ENCODE assay signal across 27 cellular contexts in genomic region chr10:71473671-71474599, GRCh38.
DNase-seq lines count a peak whose midpoint lies in the region; ATAC-seq, FAIRE-seq and TF ChIP-seq lines count a peak whose summit lies in the region.
"Had no signal": no experiment of that assay in that cellular context is flagged by ENCODE, and none has a peak within 500 bp of the region (broad histone marks: within the 10 kb centered on the region; RNA-seq: fewer than 3 reads in every experiment).

No MANE protein-coding gene starts in this region.

- no peak for FAIRE-seq in small intestine (lab: Jason Lieb, UNC)

- H3K4me1 ChIP-seq in small intestine (ENCODE audit: control insufficient read depth in 2 of 2, insufficient read depth in 1 of 2, low read depth in 1 of 2, low read length in 1 of 2): peaks cover 0 to 1% of the 10 kb centered on the region in 2 donors

- no peak for TF ChIP-seq CTCF in GM13976 (IDR thresholded peaks at IDR 0.05; ENCODE audit: borderline replicate concordance, control extremely low read depth, extremely low read depth, insufficient read depth, missing control alignments)

- H3K9me3 ChIP-seq in small intestine (ENCODE audit: control insufficient read depth, low read depth): no peaks in the 10 kb centered on the region
- H3K9me3 ChIP-seq: left lung, neutrophil, suprapubic skin, upper lobe of right lung had no signal

- peak; percentile 12 for DNase-seq in NCI-H82 (lab: John Stamatoyannopoulos, UW)
- DNase-seq in NCI-H82 treated with DMSO at 0.1 percent for 48 hours (lab: John Stamatoyannopoulos, UW; ENCODE audit: unreplicated experiment): no peak
- peak; percentile 57 for DNase-seq in NCI-H69 (lab: John Stamatoyannopoulos, UW)
- DNase-seq in left ventricle myocardium superior: peak; percentile 80
- peak; percentile 73 for DNase-seq in small intestine
- DNase-seq in GM13976 (ENCODE audit: low spot score): no peak
- DNase-seq in NCI-H2029 treated with DMSO at 0.1 percent for 48 hours (lab: John Stamatoyannopoulos, UW): no peak
- DNase-seq in activated CD4-positive, CD25-positive, alpha-beta regulatory T cell (lab: John Stamatoyannopoulos, UW): no peak
- DNase-seq: 8988T; activated CD4-positive, alpha-beta T cell treated with anti-CD3 and anti-CD28 coated beads, Interleukin-2, amount 10 ng/mL, durations not matched to agents 24 days and 14 days; activated CD8-positive, alpha-beta memory T cell treated with anti-CD3 and anti-CD28 coated beads for 24 hours; activated effector memory CD4-positive, alpha-beta T cell treated with Interleukin-2 at 50 U/mL for 16 hours; CD8-positive, alpha-beta memory T cell; EL; HCEC 1CT; Kasumi-1; left lung; NCI-H2107; NCI-H345; stimulated activated naive CD4-positive, alpha-beta T cell treated with Interleukin-2 at 50 U/mL for 16 hours; T1000; upper lobe of right lung had no signal

- no peaks in the 10 kb centered on the region for H3K36me3 ChIP-seq in small intestine (ENCODE audit: control insufficient read depth in 2 of 2, insufficient read depth in 2 of 2, low read length in 2 of 2)
- H3K36me3 ChIP-seq: left lung, neutrophil, suprapubic skin, upper lobe of right lung had no signal

- H3K27ac ChIP-seq in small intestine (ENCODE audit: low read depth in 1 of 2, low read length in 1 of 2): no peak overlapping the region
- H3K27ac ChIP-seq: left lung, neutrophil, skin epidermis, suprapubic skin, upper lobe of right lung, VCaP had no signal

- in situ Hi-C loops in GM13976 (cut with MboI; ENCODE audit: low sequenced_read_pairs, unreplicated experiment): no loop called here

- H3K27me3 ChIP-seq in small intestine (ENCODE audit: control insufficient read depth in 2 of 2, insufficient read depth in 2 of 2, low read length in 2 of 2): no peaks in the 10 kb centered on the region
- H3K27me3 ChIP-seq: left lung, neutrophil, suprapubic skin, upper lobe of right lung had no signal

- intact Hi-C loops in left ventricle myocardium superior (cut with micrococcal nuclease): no loop called here

- ATAC-seq in left ventricle myocardium superior: peak; percentile 80
- ATAC-seq: activated naive CD4-positive, alpha-beta T cell treated with anti-CD3 and anti-CD28 coated beads, Interleukin-2, amount 50 U/mL, for 72 hours; left lung; upper lobe of right lung had no signal

- H3K4me3 ChIP-seq in small intestine (ENCODE audit: low read depth in 1 of 2, low read length in 2 of 2): no peak overlapping the region
- H3K4me3 ChIP-seq: left lung, skin epidermis, suprapubic skin, upper lobe of right lung had no signal

- WGBS in small intestine, 3 donors: 30 to 76% (median 47%) methylated on average over 11 of the region's 11 CpGs

Comparison
In these comparisons a context has a peak if more than half of its experiments do, and no peak if none do; other contexts are left out.
1. DNase-seq: peak in NCI-H82 (single experiment), NCI-H69 (single experiment), left ventricle myocardium superior (single experiment) and small intestine (single experiment); none in NCI-H82 treated with DMSO at 0.1 percent for 48 hours (single experiment), GM13976 (single experiment), NCI-H2029 treated with DMSO at 0.1 percent for 48 hours (single experiment) and activated CD4-positive, CD25-positive, alpha-beta regulatory T cell (0 of 4).